8 cellular contexts compared by ENCODE assay signal in genomic region chr6:107064579-107065065, GRCh38. TPM values are rescaled to one million over a fixed set of nuclear protein-coding genes. Genes with fewer than 3 reads are reported as not detected.
DNase-seq lines count a peak whose midpoint lies in the region; ATAC-seq and TF ChIP-seq lines count a peak whose summit lies in the region.

No MANE protein-coding gene starts in this region.

- no peaks in the 10 kb centered on the region for H3K9me2 ChIP-seq in Loucy (replicated peaks; ENCODE audit: low read depth, low read length)

- in situ Hi-C loops in astrocyte of the spinal cord (cut with HindIII; ENCODE audit: low sequenced_read_pairs): no loop called here

- TF ChIP-seq CTCF in Loucy (conservative IDR thresholded peaks at IDR 0.05; ENCODE audit: low read length) (no peak), astrocyte of the spinal cord (IDR thresholded peaks at IDR 0.05; ENCODE audit: low read depth, low read length) (no peak), ovary (IDR thresholded peaks at IDR 0.05) (no peak)
- TF ChIP-seq CTCF in CD8-positive, alpha-beta T cell (IDR thresholded peaks at IDR 0.05): no peak

- no peak overlapping the region for H3K27ac ChIP-seq in ovary
- H3K27ac ChIP-seq in CD8-positive, alpha-beta T cell (ENCODE audit: low read depth, low read length): no peak overlapping the region

- no peak overlapping the region for H3K9ac ChIP-seq in Loucy (ENCODE audit: low read depth, low read length, poor library complexity, severe bottlenecking)

- no peak overlapping the region for H3K27ac Mint-ChIP-seq in CD8-positive, alpha-beta T cell

- POLR2A ChIA-PET in CD8-positive, alpha-beta T cell (lab: Charles Lee): no interaction called here

- H3K4me2 ChIP-seq in Loucy (ENCODE audit: low read depth, low read length, poor library complexity, severe bottlenecking): peak overlapping the region; percentile 63

- no peaks in the 10 kb centered on the region for H3K27me3 Mint-ChIP-seq in CD8-positive, alpha-beta T cell (ENCODE audit: low read depth)

- 9 to 15% (median 10%) methylated on average over 6 of the region's 6 CpGs for WGBS in ovary, 3 donors

- H3K4me1 Mint-ChIP-seq in CD8-positive, alpha-beta T cell (ENCODE audit: low read depth): peaks cover 22% of the 10 kb centered on the region

- peaks cover 33% of the 10 kb centered on the region; the same call in 1 of the 2 replicates for H3K36me3 ChIP-seq in Loucy (ENCODE audit: insufficient read depth, low read length)
- H3K36me3 ChIP-seq in ovary: no peaks in the 10 kb centered on the region
- no peaks in the 10 kb centered on the region for H3K36me3 ChIP-seq in CD8-positive, alpha-beta T cell (ENCODE audit: insufficient read depth, low read length)

- H2AFZ ChIP-seq in Loucy (ENCODE audit: low read length): no peak overlapping the region

- DNase-seq in astrocyte of the spinal cord (ENCODE audit: low read depth, low spot score): peak; percentile 78
- peak; percentile 37 to 72 (median 49) for DNase-seq in ovary
- DNase-seq in activated gamma-delta T cell (lab: John Stamatoyannopoulos, UW): no peak
- DNase-seq in CD8-positive, alpha-beta T cell: no peak
- no peak for DNase-seq in NCI-H510A treated with DMSO at 0.1 percent for 48 hours (lab: John Stamatoyannopoulos, UW)

- intact Hi-C loops in ovary (cut with DNase I): no loop called here
- intact Hi-C loops in CD8-positive, alpha-beta T cell (cut with DNase I, micrococcal nuclease): no loop called here

- no peak for TF ChIP-seq EP300 in ovary (IDR thresholded peaks at IDR 0.05)

- H3K4me3 Mint-ChIP-seq in CD8-positive, alpha-beta T cell: no peak overlapping the region

- H3K4me1 ChIP-seq in Loucy (ENCODE audit: insufficient read depth, low read length, poor library complexity, severe bottlenecking): peaks cover 32% of the 10 kb centered on the region
- no peaks in the 10 kb centered on the region for H3K4me1 ChIP-seq in ovary (ENCODE audit: insufficient read depth)
- peaks cover 20% of the 10 kb centered on the region for H3K4me1 ChIP-seq in CD8-positive, alpha-beta T cell (ENCODE audit: insufficient read depth, low read length)

- ATAC-seq in GM19351 (IDR thresholded peaks at IDR 0.05; ENCODE audit: unreplicated experiment) (peak; percentile 45), GM19324 (IDR thresholded peaks at IDR 0.05; ENCODE audit: low FRiP score, unreplicated experiment) (no peak)
- ATAC-seq in CD8-positive, alpha-beta T cell: no peak

- H3K27me3 ChIP-seq in Loucy (ENCODE audit: insufficient read depth, low read length, poor library complexity, severe bottlenecking): peaks cover 2% of the 10 kb centered on the region
- no peaks in the 10 kb centered on the region for H3K27me3 ChIP-seq in ovary
- H3K27me3 ChIP-seq in CD8-positive, alpha-beta T cell (ENCODE audit: insufficient read depth, low read length): no peaks in the 10 kb centered on the region

- CTCF ChIA-PET in CD8-positive, alpha-beta T cell (lab: Charles Lee): no interaction called here

- no peaks in the 10 kb centered on the region for H3F3A ChIP-seq in Loucy (ENCODE audit: low read depth)

- H4K20me1 ChIP-seq in Loucy (ENCODE audit: insufficient read depth, low read length, poor library complexity, severe bottlenecking): no peaks in the 10 kb centered on the region

- H3K9me3 Mint-ChIP-seq in CD8-positive, alpha-beta T cell: no peaks in the 10 kb centered on the region

- peak overlapping the region; percentile 10 for H3K4me3 ChIP-seq in Loucy (ENCODE audit: low read length, poor library complexity, severe bottlenecking)
- no peak overlapping the region for H3K4me3 ChIP-seq in astrocyte of the spinal cord (ENCODE audit: low read depth, low read length)
- H3K4me3 ChIP-seq in ovary: no peak overlapping the region
- H3K4me3 ChIP-seq in CD8-positive, alpha-beta T cell (ENCODE audit: low read depth, low read length): no peak overlapping the region

- TF ChIP-seq POLR2A in ovary (IDR thresholded peaks at IDR 0.05): no peak

- H3K36me3 Mint-ChIP-seq in CD8-positive, alpha-beta T cell: peaks cover 5% of the 10 kb centered on the region

- H3K9me3 ChIP-seq in Loucy (ENCODE audit: insufficient read depth, low read depth, low read length) (no peaks in the 10 kb centered on the region), ovary (no peaks in the 10 kb centered on the region)
- H3K9me3 ChIP-seq in CD8-positive, alpha-beta T cell (ENCODE audit: low read length): no peaks in the 10 kb centered on the region

- no peaks in the 10 kb centered on the region for H3K79me2 ChIP-seq in Loucy (ENCODE audit: insufficient read depth, low read length)

RNA-seq across cellular contexts. Expression of gene MTRES1, which starts 36.6 kb away (rescaled TPM):
- total RNA-seq in ovary: 10 to 100 TPM in 5 of 7 donors, 1 to 10 TPM in 2; 5.6 to 21.7 (median 17.1) TPM
- polyA plus RNA-seq in ovary: 10 to 100 TPM; 15.8 to 33.1 TPM
- 10 to 100 TPM; 12.1 to 16.6 TPM for total RNA-seq in CD8-positive, alpha-beta T cell

RNA-seq across cellular contexts. Expression of gene BEND3, which starts 50.7 kb away (rescaled TPM):
- 1 to 10 TPM in 6 of 7 donors, under 1 TPM in 1; 0.83 to 4.1 (median 3.0) TPM for total RNA-seq in ovary
- 1 to 10 TPM in 1 of 2 donors, under 1 TPM in 1; 0.61 to 1.0 TPM for polyA plus RNA-seq in ovary
- total RNA-seq in CD8-positive, alpha-beta T cell: 1 to 10 TPM; 1.7 to 1.8 TPM

Comparison
In these comparisons a context has a peak if more than half of its experiments do, and no peak if none do; other contexts are left out.
1. DNase-seq: peak in astrocyte of the spinal cord (single experiment) and ovary (5 of 5); none in activated gamma-delta T cell (single experiment), CD8-positive, alpha-beta T cell (0 of 7) and NCI-H510A treated with DMSO at 0.1 percent for 48 hours (single experiment).